ENCODE assay signal across 16 cellular contexts in genomic region chr2:170696006-170696405, GRCh38. TPM values are rescaled to one million over a fixed set of nuclear protein-coding genes. Genes with fewer than 3 reads are reported as not detected.
"Had no signal": no experiment of that assay in that cellular context is flagged by ENCODE, and none has a peak within 500 bp of the region (broad histone marks: within the 10 kb centered on the region; RNA-seq: fewer than 3 reads in every experiment).

No MANE protein-coding gene starts in this region.

- ATAC-seq: activated CD4-positive, alpha-beta T cell treated with anti-CD3 and anti-CD28 coated beads for 36 hours; activated naive CD4-positive, alpha-beta T cell treated with anti-CD3 and anti-CD28 coated beads, Interleukin-2, amount 50 U/mL, for 72 hours; activated T-cell treated with anti-CD3 and anti-CD28 coated beads, Interleukin-2, amount 50 U/mL, for 4 hours; body of pancreas; esophagus mucosa; left lobe of liver; natural killer cell treated with Interleukin-12 subunit alpha and Interleukin-12 subunit beta and Interleukin-15 and Interleukin-18, amount 100 ng/mL, for 72 hours; stimulated activated naive B cell treated with anti-CD40 and anti-IgM and Interleukin-4, amounts not matched to agents 10 μg/mL and 1 μg/mL and 100 μg/mL, for 72 hours; T-helper 17 cell had no signal

- H3K27ac Mint-ChIP-seq: activated CD4-positive, alpha-beta memory T cell treated with anti-CD3 and anti-CD28 coated beads, Interleukin-2, amount 10 ng/mL, durations not matched to agents 7 days and 5 days; activated CD4-positive, alpha-beta T cell treated with anti-CD3 and anti-CD28 coated beads for 36 hours; activated naive CD4-positive, alpha-beta T cell treated with anti-CD3 and anti-CD28 coated beads, Interleukin-2, amount 50 U/mL, for 72 hours; natural killer cell treated with Interleukin-12 subunit alpha and Interleukin-12 subunit beta and Interleukin-15 and Interleukin-18, amount 100 ng/mL, for 72 hours; stimulated activated naive B cell treated with anti-CD40 and anti-IgM and Interleukin-4, amounts not matched to agents 10 μg/mL and 1 μg/mL and 100 μg/mL, for 72 hours; T-helper 17 cell had no signal

- H3K36me3 ChIP-seq: colonic mucosa, thyroid gland had no signal

- DNase-seq: activated CD4-positive, alpha-beta memory T cell treated with anti-CD3 and anti-CD28 coated beads, Interleukin-2, amount 10 ng/mL, durations not matched to agents 7 days and 5 days; activated CD4-positive, alpha-beta T cell treated with anti-CD3 and anti-CD28 coated beads for 36 hours; activated effector memory CD4-positive, alpha-beta T cell treated with anti-CD3 and anti-CD28 coated beads, Interleukin-2, amount 50 U/mL, for 16 hours; activated T-cell treated with anti-CD3 and anti-CD28 coated beads, Interleukin-2, amount 50 U/mL, for 4 hours; amniotic stem cell; central memory CD4-positive, alpha-beta T cell; colonic mucosa; stimulated activated CD4-positive, alpha-beta T cell treated with anti-CD3 and anti-CD28 coated beads, Interleukin-2, amount 100 ng/mL, for 48 hours; stimulated activated naive B cell treated with anti-CD40 and anti-IgM and Interleukin-4, amounts not matched to agents 10 μg/mL and 1 μg/mL and 100 μg/mL, for 72 hours; T-helper 17 cell; thyroid gland had no signal

- H3K36me3 Mint-ChIP-seq: activated naive CD4-positive, alpha-beta T cell treated with anti-CD3 and anti-CD28 coated beads, Interleukin-2, amount 50 U/mL, for 72 hours; natural killer cell treated with Interleukin-12 subunit alpha and Interleukin-12 subunit beta and Interleukin-15 and Interleukin-18, amount 100 ng/mL, for 72 hours; stimulated activated naive B cell treated with anti-CD40 and anti-IgM and Interleukin-4, amounts not matched to agents 10 μg/mL and 1 μg/mL and 100 μg/mL, for 72 hours had no signal

- H3K9me3 Mint-ChIP-seq: activated CD4-positive, alpha-beta memory T cell treated with anti-CD3 and anti-CD28 coated beads, Interleukin-2, amount 10 ng/mL, durations not matched to agents 7 days and 5 days; activated naive CD4-positive, alpha-beta T cell treated with anti-CD3 and anti-CD28 coated beads, Interleukin-2, amount 50 U/mL, for 72 hours; activated T-cell treated with anti-CD3 and anti-CD28 coated beads, Interleukin-2, amount 50 U/mL, for 4 hours; natural killer cell treated with Interleukin-12 subunit alpha and Interleukin-12 subunit beta and Interleukin-15 and Interleukin-18, amount 100 ng/mL, for 72 hours; stimulated activated naive B cell treated with anti-CD40 and anti-IgM and Interleukin-4, amounts not matched to agents 10 μg/mL and 1 μg/mL and 100 μg/mL, for 72 hours had no signal

- H3K4me3 ChIP-seq: body of pancreas, colonic mucosa, thyroid gland had no signal

- H3K4me1 Mint-ChIP-seq: activated CD4-positive, alpha-beta memory T cell treated with anti-CD3 and anti-CD28 coated beads, Interleukin-2, amount 10 ng/mL, durations not matched to agents 7 days and 5 days; activated CD4-positive, alpha-beta T cell treated with anti-CD3 and anti-CD28 coated beads for 36 hours; T-helper 17 cell had no signal

- H3K4me1 ChIP-seq: colonic mucosa, thyroid gland had no signal

- H3K27me3 ChIP-seq: body of pancreas, colonic mucosa, thyroid gland had no signal

- H3K9me3 ChIP-seq: body of pancreas, colonic mucosa, thyroid gland had no signal

- H3K4me3 Mint-ChIP-seq: activated CD4-positive, alpha-beta memory T cell treated with anti-CD3 and anti-CD28 coated beads, Interleukin-2, amount 10 ng/mL, durations not matched to agents 7 days and 5 days; activated CD4-positive, alpha-beta T cell treated with anti-CD3 and anti-CD28 coated beads for 36 hours; activated T-cell treated with anti-CD3 and anti-CD28 coated beads, Interleukin-2, amount 50 U/mL, for 4 hours; natural killer cell treated with Interleukin-12 subunit alpha and Interleukin-12 subunit beta and Interleukin-15 and Interleukin-18, amount 100 ng/mL, for 72 hours; stimulated activated naive B cell treated with anti-CD40 and anti-IgM and Interleukin-4, amounts not matched to agents 10 μg/mL and 1 μg/mL and 100 μg/mL, for 72 hours; T-helper 17 cell had no signal

- H3K27ac ChIP-seq: body of pancreas, colonic mucosa, thyroid gland had no signal

RNA-seq across cellular contexts. Expression of gene SP5, which starts 19.1 kb away (rescaled TPM):
- total RNA-seq: activated CD4-positive, alpha-beta memory T cell treated with anti-CD3 and anti-CD28 coated beads, Interleukin-2, amount 10 ng/mL, durations not matched to agents 7 days and 5 days; activated T-cell treated with anti-CD3 and anti-CD28 coated beads, Interleukin-2, amount 50 U/mL, for 4 hours; natural killer cell treated with Interleukin-12 subunit alpha and Interleukin-12 subunit beta and Interleukin-15 and Interleukin-18, amount 100 ng/mL, for 72 hours; T-helper 17 cell had no signal
